Comparison of ENCODE assay signal across 6 cellular contexts in the genomic region with DNA sequence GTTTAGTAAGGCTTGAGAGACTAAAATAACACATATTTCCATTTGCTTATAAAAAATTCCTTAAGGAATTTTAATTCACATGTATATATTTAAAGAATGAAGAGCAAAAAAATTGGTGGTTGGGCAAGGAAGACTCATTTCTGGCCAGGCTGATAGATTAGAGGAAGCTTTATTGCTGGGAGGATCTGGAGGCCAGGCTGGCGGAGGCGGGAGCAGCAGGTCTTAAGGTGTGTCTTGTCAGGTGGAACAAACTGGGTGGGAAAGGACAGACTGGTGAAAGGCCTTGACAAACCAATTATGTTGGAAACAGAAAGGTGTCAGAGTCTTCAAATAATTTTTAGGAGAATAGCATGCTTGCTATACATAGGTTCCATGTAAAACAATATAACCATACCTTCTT.
"Had no signal": no experiment of that assay in that cellular context is flagged by ENCODE, and none has a peak within 500 bp of the region (broad histone marks: within the 10 kb centered on the region; RNA-seq: fewer than 3 reads in every experiment).

No MANE protein-coding gene starts in this region.

- H3K4me3 Mint-ChIP-seq: IgD-negative memory B cell had no signal

- H3K27ac Mint-ChIP-seq: IgD-negative memory B cell had no signal

- H3K27me3 Mint-ChIP-seq: IgD-negative memory B cell had no signal

- H3K4me1 Mint-ChIP-seq: IgD-negative memory B cell had no signal

- ATAC-seq: HepG2, K562 had no signal

- DNase-seq: IMR-90, KBM-7, KG1 had no signal

- H3K36me3 Mint-ChIP-seq: IgD-negative memory B cell had no signal
